Comparison of ENCODE assay signal across 24 cellular contexts in the genomic region with DNA sequence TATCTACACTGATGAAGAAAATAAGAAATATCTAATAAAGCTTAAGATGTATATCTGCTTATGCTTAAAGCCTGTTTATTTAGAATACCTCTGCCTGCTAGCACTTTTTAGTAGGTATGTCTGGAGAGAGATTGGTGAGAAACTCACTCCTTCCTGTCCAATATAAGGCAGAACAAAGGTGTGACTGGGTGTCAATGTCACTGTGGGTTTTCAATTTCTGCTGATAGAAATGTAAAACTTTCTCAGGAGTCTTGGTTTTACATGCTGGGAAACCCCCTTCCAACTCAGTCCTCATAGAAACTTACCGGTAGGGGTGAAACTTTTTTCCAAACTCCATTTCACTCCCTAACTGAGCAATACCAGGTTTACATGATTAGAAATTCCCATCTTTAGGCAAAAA. TPM values are rescaled to one million over a fixed set of nuclear protein-coding genes. Genes with fewer than 3 reads are reported as not detected.
DNase-seq lines count a peak whose midpoint lies in the region; ATAC-seq and TF ChIP-seq lines count a peak whose summit lies in the region.
"Had no signal": no experiment of that assay in that cellular context is flagged by ENCODE, and none has a peak within 500 bp of the region (broad histone marks: within the 10 kb centered on the region; RNA-seq: fewer than 3 reads in every experiment).

No MANE protein-coding gene starts in this region.

- peaks cover 14% of the 10 kb centered on the region for H3K27me3 ChIP-seq in HAP-1 (ENCODE audit: low read depth)
- H3K27me3 ChIP-seq in body of pancreas: no peaks in the 10 kb centered on the region

- no peak overlapping the region for H3K27ac Mint-ChIP-seq in activated CD8-positive, alpha-beta T cell treated with anti-CD3 and anti-CD28 coated beads for 36 hours
- no peak overlapping the region for H3K27ac Mint-ChIP-seq in stimulated activated naive CD8-positive, alpha-beta T cell treated with anti-CD3 and anti-CD28 coated beads, Interleukin-15, amount 100 ng/mL, for 72 hours
- H3K27ac Mint-ChIP-seq: CD4-positive, alpha-beta memory T cell; type B pancreatic cell had no signal

- H3K4me1 Mint-ChIP-seq in activated CD8-positive, alpha-beta T cell treated with anti-CD3 and anti-CD28 coated beads for 36 hours (ENCODE audit: low read depth): peaks cover 23% of the 10 kb centered on the region
- H3K4me1 Mint-ChIP-seq in stimulated activated naive CD8-positive, alpha-beta T cell treated with anti-CD3 and anti-CD28 coated beads, Interleukin-15, amount 100 ng/mL, for 72 hours: peaks cover 32% of the 10 kb centered on the region

- H3K9me3 ChIP-seq in HAP-1: no peaks in the 10 kb centered on the region
- H3K9me3 ChIP-seq in body of pancreas: no peaks in the 10 kb centered on the region

- H3K9me3 Mint-ChIP-seq in activated CD8-positive, alpha-beta T cell treated with anti-CD3 and anti-CD28 coated beads for 36 hours: no peaks in the 10 kb centered on the region
- no peaks in the 10 kb centered on the region for H3K9me3 Mint-ChIP-seq in stimulated activated naive CD8-positive, alpha-beta T cell treated with anti-CD3 and anti-CD28 coated beads, Interleukin-15, amount 100 ng/mL, for 72 hours
- H3K9me3 Mint-ChIP-seq: CD4-positive, alpha-beta memory T cell; type B pancreatic cell had no signal

- no peak overlapping the region for H3K4me3 Mint-ChIP-seq in activated CD8-positive, alpha-beta T cell treated with anti-CD3 and anti-CD28 coated beads for 36 hours
- peak overlapping the region in 1 of 2 donors; percentile 29 for H3K4me3 Mint-ChIP-seq in stimulated activated naive CD8-positive, alpha-beta T cell treated with anti-CD3 and anti-CD28 coated beads, Interleukin-15, amount 100 ng/mL, for 72 hours
- H3K4me3 Mint-ChIP-seq: CD4-positive, alpha-beta memory T cell; type B pancreatic cell had no signal

- no peaks in the 10 kb centered on the region for H3K36me3 ChIP-seq in HAP-1 (replicated peaks)
- no peaks in the 10 kb centered on the region for H3K36me3 ChIP-seq in body of pancreas (replicated peaks in 1 of 2; ENCODE audit: insufficient read depth in 1 of 2, low read depth in 2 of 2)

- H3K36me3 Mint-ChIP-seq in activated CD8-positive, alpha-beta T cell treated with anti-CD3 and anti-CD28 coated beads for 36 hours (ENCODE audit: low read depth): no peaks in the 10 kb centered on the region
- H3K36me3 Mint-ChIP-seq: CD4-positive, alpha-beta memory T cell; type B pancreatic cell had no signal

- DNase-seq in stimulated activated CD4-positive, alpha-beta T cell treated with anti-CD3 and anti-CD28 coated beads, Interleukin-4, amount 100 ng/mL, for 24 hours: peak; percentile 7
- DNase-seq in stimulated activated CD4-positive, alpha-beta T cell treated with anti-CD3 and anti-CD28 coated beads, Interleukin-2, amount 100 ng/mL, for 48 hours: no peak
- peak; percentile 33 for DNase-seq in activated CD8-positive, alpha-beta T cell treated with anti-CD3 and anti-CD28 coated beads for 36 hours
- DNase-seq in stimulated activated naive CD8-positive, alpha-beta T cell treated with anti-CD3 and anti-CD28 coated beads, Interleukin-15, amount 100 ng/mL, for 72 hours: peak; percentile 12 to 18
- DNase-seq in HAP-1 (ENCODE audit: low spot score in 2 of 2) (no peak), SIG-M5 treated with dmso at 0.1 percent for 504 hours (lab: John Stamatoyannopoulos, UW; ENCODE audit: unreplicated experiment) (no peak), body of pancreas (no peak)
- DNase-seq: activated gamma-delta T cell; amygdala; CD4-positive, alpha-beta memory T cell; dermis blood vessel endothelial cell; DMS 273 treated with DMSO at 0.1 percent for 48 hours; head of caudate nucleus; mesenchymal stem cell; NCI-H146; NCI-H2171; NCI-H524 treated with DMSO at 0.1 percent for 48 hours; occipital lobe; stimulated activated CD4-positive, alpha-beta T cell treated with anti-CD3 and anti-CD28 coated beads, Interleukin-4, amount 100 ng/mL, for 4 hours; T-helper 9 cell had no signal

- intact Hi-C loops in activated CD8-positive, alpha-beta T cell treated with anti-CD3 and anti-CD28 coated beads for 36 hours (cut with micrococcal nuclease): no loop called here
- intact Hi-C loops in body of pancreas (cut with DNase I): no loop called here

- CTCF ChIA-PET in activated CD8-positive, alpha-beta T cell treated with anti-CD3 and anti-CD28 coated beads for 36 hours (lab: Charles Lee): no interaction called here

- no peak overlapping the region for H3K27ac ChIP-seq in body of pancreas
- H3K27ac ChIP-seq: skin epidermis had no signal

- 79 to 82% methylated on average over 1 of the region's 1 CpG for WGBS in body of pancreas, 2 donors

- peak; percentile 45 for ATAC-seq in HG02798 (IDR thresholded peaks at IDR 0.05; ENCODE audit: poor library complexity, unreplicated experiment)
- peak; percentile 54 for ATAC-seq in activated CD8-positive, alpha-beta T cell treated with anti-CD3 and anti-CD28 coated beads for 36 hours
- peak; percentile 80 for ATAC-seq in stimulated activated naive CD8-positive, alpha-beta T cell treated with anti-CD3 and anti-CD28 coated beads, Interleukin-15, amount 100 ng/mL, for 72 hours
- no peak for ATAC-seq in body of pancreas
- ATAC-seq: K562 had no signal

- H3K27me3 Mint-ChIP-seq in activated CD8-positive, alpha-beta T cell treated with anti-CD3 and anti-CD28 coated beads for 36 hours: peaks cover 16% of the 10 kb centered on the region
- H3K27me3 Mint-ChIP-seq in stimulated activated naive CD8-positive, alpha-beta T cell treated with anti-CD3 and anti-CD28 coated beads, Interleukin-15, amount 100 ng/mL, for 72 hours: peaks cover 27% of the 10 kb centered on the region

- POLR2A ChIA-PET in activated CD8-positive, alpha-beta T cell treated with anti-CD3 and anti-CD28 coated beads for 36 hours (lab: Charles Lee): no interaction called here

- H3K4me1 ChIP-seq in HAP-1: peaks cover 2% of the 10 kb centered on the region
- H3K4me1 ChIP-seq in body of pancreas: no peaks in the 10 kb centered on the region

- H3K4me3 ChIP-seq in HAP-1 (no peak overlapping the region), body of pancreas (no peak overlapping the region)
- H3K4me3 ChIP-seq: K562, skin epidermis had no signal

- in situ Hi-C loops in HAP-1 (cut with MboI; ENCODE audit: low sequenced_read_pairs): no loop called here

- no peak for TF ChIP-seq CTCF in activated CD8-positive, alpha-beta T cell treated with anti-CD3 and anti-CD28 coated beads for 36 hours (IDR thresholded peaks at IDR 0.05)
- no peak for TF ChIP-seq CTCF in body of pancreas (IDR thresholded peaks at IDR 0.05)

- TF ChIP-seq POLR2A in body of pancreas (IDR thresholded peaks at IDR 0.05): no peak

RNA-seq across cellular contexts. Expression of a gene that starts 17.8 kb away (rescaled TPM):
- total RNA-seq in activated CD8-positive, alpha-beta T cell treated with anti-CD3 and anti-CD28 coated beads for 36 hours: 10 to 100 TPM; 46.9 to 51.2 TPM
- 10 to 100 TPM; 13.5 to 21.0 TPM for total RNA-seq in body of pancreas

Comparison
In these comparisons a context has a peak if more than half of its experiments do, and no peak if none do; other contexts are left out.
1. DNase-seq: peak in stimulated activated CD4-positive, alpha-beta T cell treated with anti-CD3 and anti-CD28 coated beads, Interleukin-4, amount 100 ng/mL, for 24 hours (single experiment), activated CD8-positive, alpha-beta T cell treated with anti-CD3 and anti-CD28 coated beads for 36 hours (single experiment) and stimulated activated naive CD8-positive, alpha-beta T cell treated with anti-CD3 and anti-CD28 coated beads, Interleukin-15, amount 100 ng/mL, for 72 hours (2 of 2); none in stimulated activated CD4-positive, alpha-beta T cell treated with anti-CD3 and anti-CD28 coated beads, Interleukin-2, amount 100 ng/mL, for 48 hours (0 of 2), HAP-1 (0 of 2), SIG-M5 treated with dmso at 0.1 percent for 504 hours (single experiment) and body of pancreas (0 of 4).